In genomic region chr7:129611246-129612111, GRCh38 we compare ENCODE assay signal across 1 cellular context.
A peak's percentile ranks its signal among the peaks of the same experiment; 100 is the strongest.
TF ChIP-seq lines count a peak whose summit lies in the region.

NRF1 (plus strand) TSS chr7:129611720; CDS start chr7:129657352, 45,632 bp downstream.

TF ChIP-seq in HepG2, 621 proteins besides CTCF, POLR2A, EP300 and RAD21 (continued from another document and continues in another):
- TF ChIP-seq, protein P1, sequence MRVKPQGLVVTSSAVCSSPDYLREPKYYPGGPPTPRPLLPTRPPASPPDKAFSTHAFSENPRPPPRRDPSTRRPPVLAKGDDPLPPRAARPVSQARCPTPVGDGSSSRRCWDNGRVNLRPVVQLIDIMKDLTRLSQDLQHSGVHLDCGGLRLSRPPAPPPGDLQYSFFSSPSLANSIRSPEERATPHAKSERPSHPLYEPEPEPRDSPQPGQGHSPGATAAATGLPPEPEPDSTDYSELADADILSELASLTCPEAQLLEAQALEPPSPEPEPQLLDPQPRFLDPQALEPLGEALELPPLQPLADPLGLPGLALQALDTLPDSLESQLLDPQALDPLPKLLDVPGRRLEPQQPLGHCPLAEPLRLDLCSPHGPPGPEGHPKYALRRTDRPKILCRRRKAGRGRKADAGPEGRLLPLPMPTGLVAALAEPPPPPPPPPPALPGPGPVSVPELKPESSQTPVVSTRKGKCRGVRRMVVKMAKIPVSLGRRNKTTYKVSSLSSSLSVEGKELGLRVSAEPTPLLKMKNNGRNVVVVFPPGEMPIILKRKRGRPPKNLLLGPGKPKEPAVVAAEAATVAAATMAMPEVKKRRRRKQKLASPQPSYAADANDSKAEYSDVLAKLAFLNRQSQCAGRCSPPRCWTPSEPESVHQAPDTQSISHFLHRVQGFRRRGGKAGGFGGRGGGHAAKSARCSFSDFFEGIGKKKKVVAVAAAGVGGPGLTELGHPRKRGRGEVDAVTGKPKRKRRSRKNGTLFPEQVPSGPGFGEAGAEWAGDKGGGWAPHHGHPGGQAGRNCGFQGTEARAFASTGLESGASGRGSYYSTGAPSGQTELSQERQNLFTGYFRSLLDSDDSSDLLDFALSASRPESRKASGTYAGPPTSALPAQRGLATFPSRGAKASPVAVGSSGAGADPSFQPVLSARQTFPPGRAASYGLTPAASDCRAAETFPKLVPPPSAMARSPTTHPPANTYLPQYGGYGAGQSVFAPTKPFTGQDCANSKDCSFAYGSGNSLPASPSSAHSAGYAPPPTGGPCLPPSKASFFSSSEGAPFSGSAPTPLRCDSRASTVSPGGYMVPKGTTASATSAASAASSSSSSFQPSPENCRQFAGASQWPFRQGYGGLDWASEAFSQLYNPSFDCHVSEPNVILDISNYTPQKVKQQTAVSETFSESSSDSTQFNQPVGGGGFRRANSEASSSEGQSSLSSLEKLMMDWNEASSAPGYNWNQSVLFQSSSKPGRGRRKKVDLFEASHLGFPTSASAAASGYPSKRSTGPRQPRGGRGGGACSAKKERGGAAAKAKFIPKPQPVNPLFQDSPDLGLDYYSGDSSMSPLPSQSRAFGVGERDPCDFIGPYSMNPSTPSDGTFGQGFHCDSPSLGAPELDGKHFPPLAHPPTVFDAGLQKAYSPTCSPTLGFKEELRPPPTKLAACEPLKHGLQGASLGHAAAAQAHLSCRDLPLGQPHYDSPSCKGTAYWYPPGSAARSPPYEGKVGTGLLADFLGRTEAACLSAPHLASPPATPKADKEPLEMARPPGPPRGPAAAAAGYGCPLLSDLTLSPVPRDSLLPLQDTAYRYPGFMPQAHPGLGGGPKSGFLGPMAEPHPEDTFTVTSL (CRISPR knock-in tag; IDR thresholded peaks at IDR 0.05; ENCODE audit: borderline replicate concordance), result no peak
- TF ChIP-seq KAT2B (IDR thresholded peaks at IDR 0.05; ENCODE audit: borderline replicate concordance, low read depth, low read length), result no peak
- peak; percentile 50; the same call in 1 of the 2 replicates for TF ChIP-seq CHD2 (IDR thresholded peaks at IDR 0.05; ENCODE audit: low read depth, low read length)
- TF ChIP-seq ZNF317 (CRISPR knock-in tag; IDR thresholded peaks at IDR 0.05), result 0 out of 2 replicates have a peak, but pooled peaks have one; percentile 45
- peak; percentile 85 for TF ChIP-seq ASH2L (IDR thresholded peaks at IDR 0.05; ENCODE audit: insufficient read length, low read depth, low read length)
- no peak for TF ChIP-seq NAIF1 (CRISPR knock-in tag; IDR thresholded peaks at IDR 0.05; ENCODE audit: borderline replicate concordance)
- TF ChIP-seq ZNF224 (CRISPR knock-in tag; IDR thresholded peaks at IDR 0.05), result peak; percentile 38; the same call in 1 of the 2 replicates
- peak; percentile 91; the same call in 1 of the 2 replicates for TF ChIP-seq ZMYM4 (CRISPR knock-in tag; IDR thresholded peaks at IDR 0.05)
- peak; percentile 92 for TF ChIP-seq MAX (IDR thresholded peaks at IDR 0.05)
- TF ChIP-seq ZBTB34 (CRISPR knock-in tag; IDR thresholded peaks at IDR 0.05), result 0 out of 2 replicates have a peak, but pooled peaks have one; percentile 24
- no peak for TF ChIP-seq THYN1 (CRISPR knock-in tag; IDR thresholded peaks at IDR 0.05; ENCODE audit: borderline replicate concordance, low read depth)
- peak; percentile 72 for TF ChIP-seq ZNF329 (CRISPR knock-in tag; IDR thresholded peaks at IDR 0.05; ENCODE audit: low read depth)
- peak; percentile 67 for TF ChIP-seq PHF20 (CRISPR knock-in tag; IDR thresholded peaks at IDR 0.05)
- peak; percentile 28 for TF ChIP-seq IKZF4 (CRISPR knock-in tag; IDR thresholded peaks at IDR 0.05; ENCODE audit: borderline replicate concordance, low read depth, not compliant biosample characterization)
- TF ChIP-seq, protein P2, sequence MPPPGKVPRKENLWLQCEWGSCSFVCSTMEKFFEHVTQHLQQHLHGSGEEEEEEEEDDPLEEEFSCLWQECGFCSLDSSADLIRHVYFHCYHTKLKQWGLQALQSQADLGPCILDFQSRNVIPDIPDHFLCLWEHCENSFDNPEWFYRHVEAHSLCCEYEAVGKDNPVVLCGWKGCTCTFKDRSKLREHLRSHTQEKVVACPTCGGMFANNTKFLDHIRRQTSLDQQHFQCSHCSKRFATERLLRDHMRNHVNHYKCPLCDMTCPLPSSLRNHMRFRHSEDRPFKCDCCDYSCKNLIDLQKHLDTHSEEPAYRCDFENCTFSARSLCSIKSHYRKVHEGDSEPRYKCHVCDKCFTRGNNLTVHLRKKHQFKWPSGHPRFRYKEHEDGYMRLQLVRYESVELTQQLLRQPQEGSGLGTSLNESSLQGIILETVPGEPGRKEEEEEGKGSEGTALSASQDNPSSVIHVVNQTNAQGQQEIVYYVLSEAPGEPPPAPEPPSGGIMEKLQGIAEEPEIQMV (CRISPR knock-in tag; IDR thresholded peaks at IDR 0.05; ENCODE audit: low read depth), result no peak; the same call in 1 of the 2 replicates
- 0 out of 2 replicates have a peak, but pooled peaks have one; percentile 69 for TF ChIP-seq AKAP8 (CRISPR knock-in tag; IDR thresholded peaks at IDR 0.05)
- TF ChIP-seq ZNF777 (CRISPR knock-in tag; IDR thresholded peaks at IDR 0.05), result peak; percentile 44; the same call in 1 of the 2 replicates
- TF ChIP-seq CBX5 (CRISPR knock-in tag; IDR thresholded peaks at IDR 0.05; ENCODE audit: borderline replicate concordance), result no peak
- 0 out of 2 replicates have a peak, but pooled peaks have one; percentile 32 for TF ChIP-seq NFYC (CRISPR knock-in tag; IDR thresholded peaks at IDR 0.05)
- no peak for TF ChIP-seq ZNF468 (CRISPR knock-in tag; IDR thresholded peaks at IDR 0.05)
- peak; percentile 85; the same call in 1 of the 2 replicates for TF ChIP-seq DNMT1 (CRISPR knock-in tag; IDR thresholded peaks at IDR 0.05)
- TF ChIP-seq BHLHE40 (IDR thresholded peaks at IDR 0.05; ENCODE audit: low read length), result peak; percentile 81
- TF ChIP-seq KLF16 (CRISPR knock-in tag; IDR thresholded peaks at IDR 0.05), result no peak; a peak in 1 of 4 replicates
- no peak for TF ChIP-seq KLF15 (CRISPR knock-in tag; IDR thresholded peaks at IDR 0.05; ENCODE audit: borderline replicate concordance)
- TF ChIP-seq CREBL2 (CRISPR knock-in tag; IDR thresholded peaks at IDR 0.05; ENCODE audit: borderline replicate concordance), result peak; percentile 36; the same call in 1 of the 2 replicates
- TF ChIP-seq RFXANK (CRISPR knock-in tag; IDR thresholded peaks at IDR 0.05), result 0 out of 2 replicates have a peak, but pooled peaks have one; percentile 28
- TF ChIP-seq, protein P3, sequence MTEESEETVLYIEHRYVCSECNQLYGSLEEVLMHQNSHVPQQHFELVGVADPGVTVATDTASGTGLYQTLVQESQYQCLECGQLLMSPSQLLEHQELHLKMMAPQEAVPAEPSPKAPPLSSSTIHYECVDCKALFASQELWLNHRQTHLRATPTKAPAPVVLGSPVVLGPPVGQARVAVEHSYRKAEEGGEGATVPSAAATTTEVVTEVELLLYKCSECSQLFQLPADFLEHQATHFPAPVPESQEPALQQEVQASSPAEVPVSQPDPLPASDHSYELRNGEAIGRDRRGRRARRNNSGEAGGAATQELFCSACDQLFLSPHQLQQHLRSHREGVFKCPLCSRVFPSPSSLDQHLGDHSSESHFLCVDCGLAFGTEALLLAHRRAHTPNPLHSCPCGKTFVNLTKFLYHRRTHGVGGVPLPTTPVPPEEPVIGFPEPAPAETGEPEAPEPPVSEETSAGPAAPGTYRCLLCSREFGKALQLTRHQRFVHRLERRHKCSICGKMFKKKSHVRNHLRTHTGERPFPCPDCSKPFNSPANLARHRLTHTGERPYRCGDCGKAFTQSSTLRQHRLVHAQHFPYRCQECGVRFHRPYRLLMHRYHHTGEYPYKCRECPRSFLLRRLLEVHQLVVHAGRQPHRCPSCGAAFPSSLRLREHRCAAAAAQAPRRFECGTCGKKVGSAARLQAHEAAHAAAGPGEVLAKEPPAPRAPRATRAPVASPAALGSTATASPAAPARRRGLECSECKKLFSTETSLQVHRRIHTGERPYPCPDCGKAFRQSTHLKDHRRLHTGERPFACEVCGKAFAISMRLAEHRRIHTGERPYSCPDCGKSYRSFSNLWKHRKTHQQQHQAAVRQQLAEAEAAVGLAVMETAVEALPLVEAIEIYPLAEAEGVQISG (CRISPR knock-in tag; IDR thresholded peaks at IDR 0.05), result peak; percentile 95
- TF ChIP-seq ZNF263 (CRISPR knock-in tag; IDR thresholded peaks at IDR 0.05), result 0 out of 2 replicates have a peak, but pooled peaks have one; percentile 6
- TF ChIP-seq SALL2 (CRISPR knock-in tag; IDR thresholded peaks at IDR 0.05), result peak; percentile 86
- TF ChIP-seq NR1H2 (CRISPR knock-in tag; IDR thresholded peaks at IDR 0.05; ENCODE audit: borderline replicate concordance, low read depth), result 0 out of 2 replicates have a peak, but pooled peaks have one; percentile 23
- peak; percentile 74; the same call in 1 of the 2 replicates for TF ChIP-seq MTF2 (CRISPR knock-in tag; IDR thresholded peaks at IDR 0.05; ENCODE audit: borderline replicate concordance)
- TF ChIP-seq SIX4 (CRISPR knock-in tag; IDR thresholded peaks at IDR 0.05), result no peak
- TF ChIP-seq, protein P4, sequence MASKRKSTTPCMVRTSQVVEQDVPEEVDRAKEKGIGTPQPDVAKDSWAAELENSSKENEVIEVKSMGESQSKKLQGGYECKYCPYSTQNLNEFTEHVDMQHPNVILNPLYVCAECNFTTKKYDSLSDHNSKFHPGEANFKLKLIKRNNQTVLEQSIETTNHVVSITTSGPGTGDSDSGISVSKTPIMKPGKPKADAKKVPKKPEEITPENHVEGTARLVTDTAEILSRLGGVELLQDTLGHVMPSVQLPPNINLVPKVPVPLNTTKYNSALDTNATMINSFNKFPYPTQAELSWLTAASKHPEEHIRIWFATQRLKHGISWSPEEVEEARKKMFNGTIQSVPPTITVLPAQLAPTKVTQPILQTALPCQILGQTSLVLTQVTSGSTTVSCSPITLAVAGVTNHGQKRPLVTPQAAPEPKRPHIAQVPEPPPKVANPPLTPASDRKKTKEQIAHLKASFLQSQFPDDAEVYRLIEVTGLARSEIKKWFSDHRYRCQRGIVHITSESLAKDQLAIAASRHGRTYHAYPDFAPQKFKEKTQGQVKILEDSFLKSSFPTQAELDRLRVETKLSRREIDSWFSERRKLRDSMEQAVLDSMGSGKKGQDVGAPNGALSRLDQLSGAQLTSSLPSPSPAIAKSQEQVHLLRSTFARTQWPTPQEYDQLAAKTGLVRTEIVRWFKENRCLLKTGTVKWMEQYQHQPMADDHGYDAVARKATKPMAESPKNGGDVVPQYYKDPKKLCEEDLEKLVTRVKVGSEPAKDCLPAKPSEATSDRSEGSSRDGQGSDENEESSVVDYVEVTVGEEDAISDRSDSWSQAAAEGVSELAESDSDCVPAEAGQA (IDR thresholded peaks at IDR 0.05; ENCODE audit: low read depth), result peak; percentile 94
- TF ChIP-seq, protein P4 (CRISPR knock-in tag; IDR thresholded peaks at IDR 0.05; ENCODE audit: borderline replicate concordance), result peak; percentile 25; the same call in 1 of the 2 replicates
- TF ChIP-seq, protein P5, sequence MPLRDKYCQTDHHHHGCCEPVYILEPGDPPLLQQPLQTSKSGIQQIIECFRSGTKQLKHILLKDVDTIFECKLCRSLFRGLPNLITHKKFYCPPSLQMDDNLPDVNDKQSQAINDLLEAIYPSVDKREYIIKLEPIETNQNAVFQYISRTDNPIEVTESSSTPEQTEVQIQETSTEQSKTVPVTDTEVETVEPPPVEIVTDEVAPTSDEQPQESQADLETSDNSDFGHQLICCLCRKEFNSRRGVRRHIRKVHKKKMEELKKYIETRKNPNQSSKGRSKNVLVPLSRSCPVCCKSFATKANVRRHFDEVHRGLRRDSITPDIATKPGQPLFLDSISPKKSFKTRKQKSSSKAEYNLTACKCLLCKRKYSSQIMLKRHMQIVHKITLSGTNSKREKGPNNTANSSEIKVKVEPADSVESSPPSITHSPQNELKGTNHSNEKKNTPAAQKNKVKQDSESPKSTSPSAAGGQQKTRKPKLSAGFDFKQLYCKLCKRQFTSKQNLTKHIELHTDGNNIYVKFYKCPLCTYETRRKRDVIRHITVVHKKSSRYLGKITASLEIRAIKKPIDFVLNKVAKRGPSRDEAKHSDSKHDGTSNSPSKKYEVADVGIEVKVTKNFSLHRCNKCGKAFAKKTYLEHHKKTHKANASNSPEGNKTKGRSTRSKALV (CRISPR knock-in tag; IDR thresholded peaks at IDR 0.05), result no peak
- TF ChIP-seq NFE2L2 (IDR thresholded peaks at IDR 0.05; ENCODE audit: low read length), result no peak
- peak; percentile 74; the same call in 1 of the 2 replicates for TF ChIP-seq NR0B2 (CRISPR knock-in tag; IDR thresholded peaks at IDR 0.05)
- peak; percentile 69 for TF ChIP-seq ZNF883 (CRISPR knock-in tag; IDR thresholded peaks at IDR 0.05; ENCODE audit: not compliant biosample characterization)
- no peak for TF ChIP-seq SMARCC2 (IDR thresholded peaks at IDR 0.05)
- peak; percentile 60 for TF ChIP-seq ZNF768 (CRISPR knock-in tag; IDR thresholded peaks at IDR 0.05)
- peak; percentile 58; the same call in 1 of the 2 replicates for TF ChIP-seq ZFP90 (CRISPR knock-in tag; IDR thresholded peaks at IDR 0.05; ENCODE audit: borderline replicate concordance)
